In genomic region chr17:82691714-82692113, GRCh38 we compare ENCODE assay signal across 16 cellular contexts.
"Had no signal": no experiment of that assay in that cellular context is flagged by ENCODE, and none has a peak within 500 bp of the region (broad histone marks: within the 10 kb centered on the region; RNA-seq: fewer than 3 reads in every experiment).

No MANE protein-coding gene starts in this region.

- H3K27ac Mint-ChIP-seq: activated naive CD4-positive, alpha-beta T cell treated with anti-CD3 and anti-CD28 coated beads for 36 hours; mesothelial cell of epicardium had no signal

- DNase-seq: activated naive CD4-positive, alpha-beta T cell treated with anti-CD3 and anti-CD28 coated beads for 36 hours; activated T-cell treated with anti-CD3 and anti-CD28 coated beads for 4 hours; cortex of kidney; effector CD8-positive, alpha-beta T cell; esophagus squamous epithelium; kidney glomerular epithelial cell; SHP77 treated with DMSO at 0.1 percent for 48 hours; small intestine; stimulated activated CD4-positive, alpha-beta T cell treated with anti-CD3 and anti-CD28 coated beads, Interleukin-4, amount 100 ng/mL, for 24 hours; stimulated activated naive CD4-positive, alpha-beta T cell treated with Interleukin-2 at 50 U/mL for 16 hours had no signal

- H3K36me3 ChIP-seq: cardiac muscle cell, neutrophil, right atrium auricular region had no signal

- H3K9me3 ChIP-seq: neutrophil, testis had no signal

- H3K4me3 Mint-ChIP-seq: activated naive CD4-positive, alpha-beta T cell treated with anti-CD3 and anti-CD28 coated beads for 36 hours; mesothelial cell of epicardium had no signal

- H3K4me1 ChIP-seq: right atrium auricular region, testis had no signal

- H3K27me3 ChIP-seq: esophagus squamous epithelium, right atrium auricular region, testis had no signal

- H3K27ac ChIP-seq: cardiac muscle cell, esophagus squamous epithelium, neutrophil, right atrium auricular region, testis, VCaP had no signal

- H3K4me3 ChIP-seq: cardiac muscle cell, esophagus squamous epithelium, right atrium auricular region, testis had no signal
